ENCODE assay signal across 8 cellular contexts in the genomic region with DNA sequence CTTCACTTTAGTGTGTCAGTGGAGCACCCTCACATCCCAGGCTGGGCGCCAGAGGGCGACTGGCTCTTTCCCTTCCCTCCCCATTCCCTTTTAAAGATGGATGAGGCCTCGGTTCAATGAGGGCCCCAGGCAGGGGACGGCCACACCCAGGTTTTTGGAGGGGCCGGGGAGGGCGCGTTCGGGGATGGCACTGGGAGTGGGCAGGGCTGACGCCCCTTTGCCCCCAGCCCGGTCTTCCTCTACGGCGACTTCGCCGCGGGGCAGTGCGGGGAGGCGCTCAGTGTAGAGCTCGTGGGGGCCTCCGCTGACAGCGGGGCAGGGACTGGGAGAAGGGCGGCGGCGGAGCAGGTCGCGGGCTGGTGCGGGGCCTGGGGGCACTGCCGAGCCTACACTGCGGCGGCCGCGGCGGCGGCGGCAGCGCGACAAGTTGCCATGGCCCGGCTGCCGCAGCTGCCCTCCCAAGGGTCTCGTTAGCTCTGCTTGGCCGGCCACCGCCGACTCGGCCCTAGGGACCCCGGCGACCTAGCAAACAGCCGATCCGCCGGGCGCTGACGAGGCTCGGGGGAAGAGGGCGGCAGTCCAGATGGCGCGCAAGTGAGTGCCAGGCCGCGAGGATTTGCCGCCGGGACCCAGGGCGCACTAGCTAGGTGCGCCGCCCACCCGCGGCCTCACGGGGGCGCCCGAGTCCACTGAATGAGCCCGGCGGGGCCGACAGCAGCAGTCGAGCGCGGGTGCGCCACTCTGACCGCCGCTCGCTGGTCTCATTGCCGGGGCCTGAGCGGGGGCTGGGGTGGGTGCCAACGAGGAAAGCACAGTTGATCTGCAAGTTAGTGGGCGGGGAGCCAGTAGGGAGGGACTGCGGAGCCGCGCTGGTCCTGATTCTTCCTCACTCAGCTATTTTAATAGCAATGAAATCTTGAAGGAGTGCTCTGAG.
A peak's percentile ranks its signal among the peaks of the same experiment; 100 is the strongest.
DNase-seq lines count a peak whose midpoint lies in the region; ATAC-seq and TF ChIP-seq lines count a peak whose summit lies in the region.

No MANE protein-coding gene starts in this region.

- no peak overlapping the region for H3K9ac ChIP-seq in DND-41 (ENCODE audit: low read depth, low read length)

- peaks cover 22% of the 10 kb centered on the region for H3K27me3 ChIP-seq in DND-41 (ENCODE audit: insufficient read depth, low read length, poor library complexity)

- H3K27me3 Mint-ChIP-seq in activated T-helper 2 cell treated with anti-CD3 and anti-CD28 coated beads, Interferon-gamma antibody, Interleukin-2, Interleukin-4, amounts not matched to agents 10 μg/mL and 5 μg/mL and 100 μg/mL, durations not matched to agents 14 hours and 24 hours and 36 hours (ENCODE audit: low read depth) = peaks cover 14% of the 10 kb centered on the region
- H3K27me3 Mint-ChIP-seq in natural killer cell treated with Interleukin-12 subunit alpha and Interleukin-12 subunit beta and Interleukin-15 and Interleukin-18, amount 100 ng/mL, for 72 hours = peaks cover 10 to 12% of the 10 kb centered on the region in 2 donors
- peaks cover 36 to 57% of the 10 kb centered on the region in 2 donors for H3K27me3 Mint-ChIP-seq in stimulated activated naive B cell treated with anti-CD40 and anti-IgM and Interleukin-4, amounts not matched to agents 10 μg/mL and 1 μg/mL and 100 μg/mL, for 72 hours

- peaks cover 7% of the 10 kb centered on the region for H3K4me1 ChIP-seq in DND-41 (ENCODE audit: insufficient read depth, low read length)

- H3K9me3 ChIP-seq in DND-41 (ENCODE audit: insufficient read depth, low read length, severe bottlenecking) = no peaks in the 10 kb centered on the region

- H3K4me1 Mint-ChIP-seq in activated T-helper 2 cell treated with anti-CD3 and anti-CD28 coated beads, Interferon-gamma antibody, Interleukin-2, Interleukin-4, amounts not matched to agents 10 μg/mL and 5 μg/mL and 100 μg/mL, durations not matched to agents 14 hours and 24 hours and 36 hours (ENCODE audit: low read depth) = peaks cover 8% of the 10 kb centered on the region
- H3K4me1 Mint-ChIP-seq in natural killer cell treated with Interleukin-12 subunit alpha and Interleukin-12 subunit beta and Interleukin-15 and Interleukin-18, amount 100 ng/mL, for 72 hours (ENCODE audit: low read depth in 2 of 2) = peaks cover 11 to 16% of the 10 kb centered on the region in 2 donors
- H3K4me1 Mint-ChIP-seq in stimulated activated naive B cell treated with anti-CD40 and anti-IgM and Interleukin-4, amounts not matched to agents 10 μg/mL and 1 μg/mL and 100 μg/mL, for 72 hours = peaks cover 6 to 10% of the 10 kb centered on the region in 2 donors

- no peak overlapping the region; the same call in 1 of the 2 replicates for H2AFZ ChIP-seq in DND-41 (ENCODE audit: low read depth, low read length)

- DNase-seq in DND-41 (peak; percentile 73), RKO (ENCODE audit: low spot score) (peak; percentile 63), fibroblast of the aortic adventitia (ENCODE audit: low read depth) (peak; percentile 87)
- peak; percentile 45 for DNase-seq in Jurkat, Clone E6-1 (ENCODE audit: low read depth, low spot score)
- peak; percentile 78 for DNase-seq in activated T-helper 2 cell treated with anti-CD3 and anti-CD28 coated beads, Interferon-gamma antibody, Interleukin-2, Interleukin-4, amounts not matched to agents 10 μg/mL and 5 μg/mL and 100 μg/mL, durations not matched to agents 14 hours and 24 hours and 36 hours (ENCODE audit: low spot score)
- peak; percentile 81 for DNase-seq in natural killer cell treated with Interleukin-12 subunit alpha and Interleukin-12 subunit beta and Interleukin-15 and Interleukin-18, amount 100 ng/mL, for 72 hours (ENCODE audit: low spot score)
- DNase-seq in stimulated activated naive B cell treated with anti-CD40 and anti-IgM and Interleukin-4, amounts not matched to agents 10 μg/mL and 1 μg/mL and 100 μg/mL, for 72 hours = peak; percentile 81

- H3K36me3 ChIP-seq in DND-41 (ENCODE audit: insufficient read depth, low read length) = no peaks in the 10 kb centered on the region

- ATAC-seq in DND-41 (ENCODE audit: insufficient read depth, low read depth) = peak; percentile 96
- ATAC-seq in GM21737 (IDR thresholded peaks at IDR 0.05; ENCODE audit: unreplicated experiment) = peak; percentile 96
- ATAC-seq in natural killer cell treated with Interleukin-12 subunit alpha and Interleukin-12 subunit beta and Interleukin-15 and Interleukin-18, amount 100 ng/mL, for 72 hours = peak; percentile 94
- peak; percentile 92 to 95 for ATAC-seq in stimulated activated naive B cell treated with anti-CD40 and anti-IgM and Interleukin-4, amounts not matched to agents 10 μg/mL and 1 μg/mL and 100 μg/mL, for 72 hours (replicated peaks)

- intact Hi-C loops in activated T-helper 2 cell treated with anti-CD3 and anti-CD28 coated beads, Interferon-gamma antibody, Interleukin-2, Interleukin-4, amounts not matched to agents 10 μg/mL and 5 μg/mL and 100 μg/mL, durations not matched to agents 14 hours and 24 hours and 36 hours (cut with micrococcal nuclease) = loop anchor here (1.0 to 10.0 kb wide), 5 partner anchors 207 to 447 kb away; a partner anchor contains a TSS

- peak overlapping the region; percentile 29 for H3K4me2 ChIP-seq in DND-41 (ENCODE audit: insufficient read depth, low read length)

- no peaks in the 10 kb centered on the region for H3K9me3 Mint-ChIP-seq in activated T-helper 2 cell treated with anti-CD3 and anti-CD28 coated beads, Interferon-gamma antibody, Interleukin-2, Interleukin-4, amounts not matched to agents 10 μg/mL and 5 μg/mL and 100 μg/mL, durations not matched to agents 14 hours and 24 hours and 36 hours
- H3K9me3 Mint-ChIP-seq in natural killer cell treated with Interleukin-12 subunit alpha and Interleukin-12 subunit beta and Interleukin-15 and Interleukin-18, amount 100 ng/mL, for 72 hours = no peaks in the 10 kb centered on the region
- H3K9me3 Mint-ChIP-seq in stimulated activated naive B cell treated with anti-CD40 and anti-IgM and Interleukin-4, amounts not matched to agents 10 μg/mL and 1 μg/mL and 100 μg/mL, for 72 hours = no peaks in the 10 kb centered on the region

- no peaks in the 10 kb centered on the region for H3K79me2 ChIP-seq in DND-41 (ENCODE audit: insufficient read depth, low read length)

- H3K36me3 Mint-ChIP-seq in activated T-helper 2 cell treated with anti-CD3 and anti-CD28 coated beads, Interferon-gamma antibody, Interleukin-2, Interleukin-4, amounts not matched to agents 10 μg/mL and 5 μg/mL and 100 μg/mL, durations not matched to agents 14 hours and 24 hours and 36 hours (ENCODE audit: low read depth) = no peaks in the 10 kb centered on the region
- no peaks in the 10 kb centered on the region for H3K36me3 Mint-ChIP-seq in natural killer cell treated with Interleukin-12 subunit alpha and Interleukin-12 subunit beta and Interleukin-15 and Interleukin-18, amount 100 ng/mL, for 72 hours
- H3K36me3 Mint-ChIP-seq in stimulated activated naive B cell treated with anti-CD40 and anti-IgM and Interleukin-4, amounts not matched to agents 10 μg/mL and 1 μg/mL and 100 μg/mL, for 72 hours = no peaks in the 10 kb centered on the region

- peak overlapping the region; percentile 77 for H3K4me3 Mint-ChIP-seq in activated T-helper 2 cell treated with anti-CD3 and anti-CD28 coated beads, Interferon-gamma antibody, Interleukin-2, Interleukin-4, amounts not matched to agents 10 μg/mL and 5 μg/mL and 100 μg/mL, durations not matched to agents 14 hours and 24 hours and 36 hours (ENCODE audit: low read depth)
- peak overlapping the region; percentile 58 for H3K4me3 Mint-ChIP-seq in natural killer cell treated with Interleukin-12 subunit alpha and Interleukin-12 subunit beta and Interleukin-15 and Interleukin-18, amount 100 ng/mL, for 72 hours
- peak overlapping the region; percentile 80 to 82 for H3K4me3 Mint-ChIP-seq in stimulated activated naive B cell treated with anti-CD40 and anti-IgM and Interleukin-4, amounts not matched to agents 10 μg/mL and 1 μg/mL and 100 μg/mL, for 72 hours

- no peak overlapping the region for H3K27ac Mint-ChIP-seq in activated T-helper 2 cell treated with anti-CD3 and anti-CD28 coated beads, Interferon-gamma antibody, Interleukin-2, Interleukin-4, amounts not matched to agents 10 μg/mL and 5 μg/mL and 100 μg/mL, durations not matched to agents 14 hours and 24 hours and 36 hours
- H3K27ac Mint-ChIP-seq in natural killer cell treated with Interleukin-12 subunit alpha and Interleukin-12 subunit beta and Interleukin-15 and Interleukin-18, amount 100 ng/mL, for 72 hours = no peak overlapping the region
- no peak overlapping the region for H3K27ac Mint-ChIP-seq in stimulated activated naive B cell treated with anti-CD40 and anti-IgM and Interleukin-4, amounts not matched to agents 10 μg/mL and 1 μg/mL and 100 μg/mL, for 72 hours

- H4K20me1 ChIP-seq in DND-41 (ENCODE audit: insufficient read depth, low read length) = no peaks in the 10 kb centered on the region

- peak; percentile 88 for TF ChIP-seq CTCF in DND-41 (IDR thresholded peaks at IDR 0.05; ENCODE audit: borderline replicate concordance, extremely low read depth, low read length, poor library complexity, severe bottlenecking)
- peak; percentile 74 for TF ChIP-seq CTCF in fibroblast of the aortic adventitia (IDR thresholded peaks at IDR 0.05; ENCODE audit: insufficient read depth, low read length)

- H3K4me3 ChIP-seq in DND-41 (ENCODE audit: low read depth in 1 of 2, low read length in 2 of 2) = no peak overlapping the region
- H3K4me3 ChIP-seq in Jurkat, Clone E6-1 (ENCODE audit: low read length) = peak overlapping the region; percentile 52
- H3K4me3 ChIP-seq in fibroblast of the aortic adventitia (ENCODE audit: low read depth, low read length) = peak overlapping the region; percentile 65

- H3K27ac ChIP-seq in DND-41 (ENCODE audit: low read length) = no peak overlapping the region

Comparison
In these comparisons a context has a peak if more than half of its experiments do, and no peak if none do; other contexts are left out.
1. H3K4me3 ChIP-seq: peak in Jurkat, Clone E6-1 (single experiment) and fibroblast of the aortic adventitia (single experiment); none in DND-41 (0 of 2).
2. Peak in every context shown above with its lines, with median percentiles within 50 percentile points of each other: ATAC-seq, DNase-seq and H3K4me3 Mint-ChIP-seq.